ENCODE assay signal across 14 cellular contexts in the genomic region with DNA sequence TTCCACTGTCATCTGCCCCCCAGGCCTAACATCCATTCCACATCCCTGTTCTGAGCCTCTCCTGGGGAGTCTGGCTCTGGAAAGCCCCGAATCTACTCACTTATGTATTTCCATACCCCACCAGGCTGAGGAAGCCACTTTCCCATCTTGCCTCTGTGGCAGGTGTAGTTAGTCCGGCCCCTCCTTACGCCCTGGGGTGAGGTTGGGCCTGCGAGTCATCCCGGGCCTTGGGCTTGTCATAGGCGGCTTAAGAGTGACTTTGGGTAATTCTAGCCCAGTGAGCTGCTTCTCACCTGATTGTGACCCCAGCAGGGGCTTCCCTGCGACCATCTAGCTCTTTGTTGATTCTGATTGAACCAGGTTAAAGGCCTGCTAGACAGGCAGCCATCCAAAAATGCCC. TPM values are rescaled to one million over a fixed set of nuclear protein-coding genes. Genes with fewer than 3 reads are reported as not detected.
DNase-seq lines count a peak whose midpoint lies in the region; ATAC-seq, FAIRE-seq and TF ChIP-seq lines count a peak whose summit lies in the region.
"Had no signal": no experiment of that assay in that cellular context is flagged by ENCODE, and none has a peak within 500 bp of the region (broad histone marks: within the 10 kb centered on the region; RNA-seq: fewer than 3 reads in every experiment).

No MANE protein-coding gene starts in this region.

- peak overlapping the region; percentile 13 for H3K4me2 ChIP-seq in keratinocyte (ENCODE audit: control insufficient read depth, extremely low read depth, insufficient read depth, low read depth, low read length)
- H3K4me2 ChIP-seq: BLaER1 had no signal

- CTCF ChIA-PET in RWPE1 (lab: Yijun Ruan, JAX): interaction anchor here (0.5 to 1.3 kb wide), 6 partner anchors 29 to 191 kb away, joined by 3 to 5 read pairs (median 3); no protein-coding TSS in a partner anchor

- no peak for TF ChIP-seq POLR2A in H54 (IDR thresholded peaks at IDR 0.05; ENCODE audit: low read depth, low read length)

- no peaks in the 10 kb centered on the region for H4K20me1 ChIP-seq in keratinocyte (ENCODE audit: control insufficient read depth, extremely low read depth, insufficient read depth, low read length)
- H4K20me1 ChIP-seq: BLaER1 had no signal

- H3K79me2 ChIP-seq in keratinocyte (ENCODE audit: control insufficient read depth, insufficient read depth, low read length): no peaks in the 10 kb centered on the region

- H3K27ac ChIP-seq in RWPE1: peak overlapping the region; percentile 49
- peak overlapping the region; percentile 52 for H3K27ac ChIP-seq in keratinocyte (ENCODE audit: control insufficient read depth, insufficient read depth, low read length)
- H3K27ac ChIP-seq: BLaER1 had no signal

- no peak for FAIRE-seq in H54 (lab: Jason Lieb, UNC)
- peak; percentile 20 for FAIRE-seq in keratinocyte (lab: Jason Lieb, UNC)

- no peaks in the 10 kb centered on the region for H3K27me3 ChIP-seq in keratinocyte (ENCODE audit: control insufficient read depth, extremely low read depth, insufficient read depth, low read length)
- H3K27me3 ChIP-seq: BLaER1 had no signal

- peaks cover 16% of the 10 kb centered on the region for H3K4me1 ChIP-seq in keratinocyte (ENCODE audit: control insufficient read depth, extremely low read depth, insufficient read depth, low read length)

- peak overlapping the region; percentile 42 for H2AFZ ChIP-seq in keratinocyte (ENCODE audit: control insufficient read depth, low read length)

- dilution Hi-C loops in keratinocyte (cut with MboI; ENCODE audit: extremely low pct_ligation_motif_present, low sequenced_read_pairs): loop anchor here (25.0 kb wide), 1 partner anchor 134 kb away; no protein-coding TSS in a partner anchor

- peak; percentile 85 for DNase-seq in ELF-1 (ENCODE audit: low read depth, low spot score)
- peak; percentile 23 for DNase-seq in H54 (ENCODE audit: insufficient read length, low spot score)
- peak; percentile 62 for DNase-seq in RWPE1 (ENCODE audit: low spot score)
- DNase-seq in keratinocyte (ENCODE audit: low read depth, low spot score): no peak
- no peak for DNase-seq in NCI-H128 (lab: John Stamatoyannopoulos, UW; ENCODE audit: unreplicated experiment)
- DNase-seq in GM03348 (ENCODE audit: low spot score): no peak
- DNase-seq: activated naive CD4-positive, alpha-beta T cell; naive B cell; NCI-H2029; retina; SHP77 treated with DMSO at 0.1 percent for 48 hours had no signal

- H3K9me1 ChIP-seq in keratinocyte (ENCODE audit: control insufficient read depth, extremely low read depth, insufficient read depth, low read length): no peaks in the 10 kb centered on the region

- no peaks in the 10 kb centered on the region for H3K36me3 ChIP-seq in keratinocyte (ENCODE audit: control insufficient read depth in 2 of 2, extremely low read depth in 1 of 2, insufficient read depth in 2 of 2, low read length in 2 of 2)
- H3K36me3 ChIP-seq: BLaER1 had no signal

- POLR2A ChIA-PET in RWPE1 (lab: Yijun Ruan, JAX; ENCODE audit: low non-redundant PET): no interaction called here

- ATAC-seq in HG03469 (IDR thresholded peaks at IDR 0.05; ENCODE audit: unreplicated experiment) (no peak), GM18520 (IDR thresholded peaks at IDR 0.05; ENCODE audit: unreplicated experiment) (no peak)

- TF ChIP-seq CTCF in RWPE1 (conservative IDR thresholded peaks at IDR 0.05; ENCODE audit: low read depth) (no peak), keratinocyte (optimal IDR thresholded peaks at IDR 0.05 in 1 of 3, IDR thresholded peaks at IDR 0.05 in 1 of 3, conservative IDR thresholded peaks at IDR 0.05 in 1 of 3; ENCODE audit: extremely low read depth in 1 of 3, insufficient read depth in 2 of 3, low read length in 3 of 3) (no peak)

- H3K9ac ChIP-seq in keratinocyte (ENCODE audit: control insufficient read depth, extremely low read depth, insufficient read depth, low read length): peak overlapping the region; percentile 24
- H3K9ac ChIP-seq: BLaER1 had no signal

- no peaks in the 10 kb centered on the region for H3K9me3 ChIP-seq in keratinocyte (ENCODE audit: control insufficient read depth, low read depth, low read length)
- H3K9me3 ChIP-seq: BLaER1 had no signal

- no peak overlapping the region for H3K4me3 ChIP-seq in keratinocyte (ENCODE audit: control insufficient read depth in 2 of 3, extremely low read depth in 1 of 3, insufficient read depth in 2 of 3, low read depth in 1 of 3, low read length in 3 of 3)
- H3K4me3 ChIP-seq: BLaER1 had no signal

RNA-seq across cellular contexts. Expression of a gene that starts 21.1 kb away (rescaled TPM):
- polyA plus RNA-seq in keratinocyte: 0.01 TPM in 1 of 3 replicates, not detected in the others
- polyA plus RNA-seq in keratinocyte (2011; ENCODE audit: low read depth): not detected
- polyA plus RNA-seq in keratinocyte (2011; cell fraction: cytosol; rRNA removed): not detected in 2 replicates
- not detected in 2 replicates for polyA plus RNA-seq in keratinocyte (2011; cell fraction: nucleus; rRNA removed)
- polyA plus RNA-seq in keratinocyte (2012; ENCODE audit: low replicate concordance): not detected in 2 replicates
- not detected in 3 replicates for polyA minus RNA-seq in keratinocyte
- not detected for polyA minus RNA-seq in keratinocyte (2011; cell fraction: cytosol; rRNA and poly(A)+ RNA removed)
- not detected in 2 replicates for polyA minus RNA-seq in keratinocyte (2011; cell fraction: nucleus; rRNA and poly(A)+ RNA removed)

Comparison
In these comparisons a context has a peak if more than half of its experiments do, and no peak if none do; other contexts are left out.
1. DNase-seq: peak in ELF-1 (single experiment), H54 (single experiment) and RWPE1 (single experiment); none in keratinocyte (single experiment), NCI-H128 (single experiment) and GM03348 (single experiment).